In the genomic region with DNA sequence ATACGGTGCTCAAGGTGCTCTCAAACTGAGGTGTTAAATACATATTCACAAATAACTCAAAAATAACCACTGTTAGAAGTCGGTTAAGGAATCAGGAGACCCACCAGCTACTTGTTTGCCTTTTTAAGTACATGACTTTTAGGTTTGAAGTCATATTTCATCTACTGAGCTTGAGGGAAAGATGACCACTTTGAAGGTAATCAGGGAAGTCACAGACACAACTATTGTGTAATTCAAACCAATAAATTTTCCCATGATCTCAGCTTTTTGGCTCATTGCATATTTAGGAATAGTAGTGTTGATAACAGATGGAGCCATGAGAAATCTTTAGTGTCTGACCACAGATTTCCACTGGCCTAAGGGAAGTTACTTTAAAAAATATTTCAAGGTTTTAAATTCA, we compare ENCODE assay signal across 3 cellular contexts.
TF ChIP-seq lines count a peak whose summit lies in the region.

No MANE protein-coding gene starts in this region.

TF ChIP-seq in SK-N-SH, 30 proteins besides CTCF, POLR2A, EP300 and RAD21 (continued from another document):
- TF ChIP-seq, protein P1, sequence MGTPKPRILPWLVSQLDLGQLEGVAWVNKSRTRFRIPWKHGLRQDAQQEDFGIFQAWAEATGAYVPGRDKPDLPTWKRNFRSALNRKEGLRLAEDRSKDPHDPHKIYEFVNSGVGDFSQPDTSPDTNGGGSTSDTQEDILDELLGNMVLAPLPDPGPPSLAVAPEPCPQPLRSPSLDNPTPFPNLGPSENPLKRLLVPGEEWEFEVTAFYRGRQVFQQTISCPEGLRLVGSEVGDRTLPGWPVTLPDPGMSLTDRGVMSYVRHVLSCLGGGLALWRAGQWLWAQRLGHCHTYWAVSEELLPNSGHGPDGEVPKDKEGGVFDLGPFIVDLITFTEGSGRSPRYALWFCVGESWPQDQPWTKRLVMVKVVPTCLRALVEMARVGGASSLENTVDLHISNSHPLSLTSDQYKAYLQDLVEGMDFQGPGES (IDR thresholded peaks at IDR 0.05; ENCODE audit: low read depth, low read length) = no peak
- TF ChIP-seq USF2 (IDR thresholded peaks at IDR 0.05; ENCODE audit: borderline replicate concordance, low read depth, low read length) = no peak
- TF ChIP-seq MEF2A (IDR thresholded peaks at IDR 0.05; ENCODE audit: borderline replicate concordance, low read depth) = no peak
- no peak for TF ChIP-seq EZH2phosphoT487 (IDR thresholded peaks at IDR 0.05; ENCODE audit: borderline replicate concordance, low read depth)
- TF ChIP-seq FOXJ3 (CRISPR knock-in tag; IDR thresholded peaks at IDR 0.05) = no peak
- no peak for TF ChIP-seq MAX (IDR thresholded peaks at IDR 0.05; ENCODE audit: low read depth)
- TF ChIP-seq YY1 (IDR thresholded peaks at IDR 0.05; ENCODE audit: low read depth) = no peak
- no peak for TF ChIP-seq PBX3 (IDR thresholded peaks at IDR 0.05)
- no peak for TF ChIP-seq CHD2 (IDR thresholded peaks at IDR 0.05; ENCODE audit: low read length, partially characterized antibody)
- no peak for TF ChIP-seq FOXM1 (IDR thresholded peaks at IDR 0.05; ENCODE audit: low read depth)
- no peak for TF ChIP-seq SIN3A (IDR thresholded peaks at IDR 0.05; ENCODE audit: borderline replicate concordance, low read depth, low read length)
- no peak for TF ChIP-seq ELF1 (IDR thresholded peaks at IDR 0.05)
- no peak for TF ChIP-seq JUND (IDR thresholded peaks at IDR 0.05)
- TF ChIP-seq RCOR1 (IDR thresholded peaks at IDR 0.05; ENCODE audit: low read length) = no peak
- no peak for TF ChIP-seq RFX5 (IDR thresholded peaks at IDR 0.05; ENCODE audit: low read length)

TF ChIP-seq in SK-N-SH treated with all-trans-retinoic acid at 6 μM for 48 hours, 23 proteins besides CTCF, POLR2A, EP300 and RAD21 (continued from another document):
- TF ChIP-seq, protein P2, sequence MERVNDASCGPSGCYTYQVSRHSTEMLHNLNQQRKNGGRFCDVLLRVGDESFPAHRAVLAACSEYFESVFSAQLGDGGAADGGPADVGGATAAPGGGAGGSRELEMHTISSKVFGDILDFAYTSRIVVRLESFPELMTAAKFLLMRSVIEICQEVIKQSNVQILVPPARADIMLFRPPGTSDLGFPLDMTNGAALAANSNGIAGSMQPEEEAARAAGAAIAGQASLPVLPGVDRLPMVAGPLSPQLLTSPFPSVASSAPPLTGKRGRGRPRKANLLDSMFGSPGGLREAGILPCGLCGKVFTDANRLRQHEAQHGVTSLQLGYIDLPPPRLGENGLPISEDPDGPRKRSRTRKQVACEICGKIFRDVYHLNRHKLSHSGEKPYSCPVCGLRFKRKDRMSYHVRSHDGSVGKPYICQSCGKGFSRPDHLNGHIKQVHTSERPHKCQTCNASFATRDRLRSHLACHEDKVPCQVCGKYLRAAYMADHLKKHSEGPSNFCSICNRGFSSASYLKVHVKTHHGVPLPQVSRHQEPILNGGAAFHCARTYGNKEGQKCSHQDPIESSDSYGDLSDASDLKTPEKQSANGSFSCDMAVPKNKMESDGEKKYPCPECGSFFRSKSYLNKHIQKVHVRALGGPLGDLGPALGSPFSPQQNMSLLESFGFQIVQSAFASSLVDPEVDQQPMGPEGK (CRISPR knock-in tag; IDR thresholded peaks at IDR 0.05; ENCODE audit: borderline replicate concordance) = no peak
- TF ChIP-seq CSDC2 (CRISPR knock-in tag; IDR thresholded peaks at IDR 0.05) (no peak), ZNF565 (CRISPR knock-in tag; conservative IDR thresholded peaks at IDR 0.05; ENCODE audit: low read depth) (no peak), ESRRG (CRISPR knock-in tag; IDR thresholded peaks at IDR 0.05) (no peak), ISL1 (CRISPR knock-in tag; IDR thresholded peaks at IDR 0.05) (no peak), TCF4 (CRISPR knock-in tag; IDR thresholded peaks at IDR 0.05; ENCODE audit: borderline replicate concordance) (no peak), GLIS3 (CRISPR knock-in tag; IDR thresholded peaks at IDR 0.05) (no peak), BACH2 (CRISPR knock-in tag; IDR thresholded peaks at IDR 0.05; ENCODE audit: borderline replicate concordance) (no peak), ZNF70 (CRISPR knock-in tag; IDR thresholded peaks at IDR 0.05) (no peak), RARB (CRISPR knock-in tag; IDR thresholded peaks at IDR 0.05) (no peak), OSR1 (CRISPR knock-in tag; IDR thresholded peaks at IDR 0.05) (no peak), ZFP30 (CRISPR knock-in tag; IDR thresholded peaks at IDR 0.05) (no peak)
- TF ChIP-seq, protein P3, sequence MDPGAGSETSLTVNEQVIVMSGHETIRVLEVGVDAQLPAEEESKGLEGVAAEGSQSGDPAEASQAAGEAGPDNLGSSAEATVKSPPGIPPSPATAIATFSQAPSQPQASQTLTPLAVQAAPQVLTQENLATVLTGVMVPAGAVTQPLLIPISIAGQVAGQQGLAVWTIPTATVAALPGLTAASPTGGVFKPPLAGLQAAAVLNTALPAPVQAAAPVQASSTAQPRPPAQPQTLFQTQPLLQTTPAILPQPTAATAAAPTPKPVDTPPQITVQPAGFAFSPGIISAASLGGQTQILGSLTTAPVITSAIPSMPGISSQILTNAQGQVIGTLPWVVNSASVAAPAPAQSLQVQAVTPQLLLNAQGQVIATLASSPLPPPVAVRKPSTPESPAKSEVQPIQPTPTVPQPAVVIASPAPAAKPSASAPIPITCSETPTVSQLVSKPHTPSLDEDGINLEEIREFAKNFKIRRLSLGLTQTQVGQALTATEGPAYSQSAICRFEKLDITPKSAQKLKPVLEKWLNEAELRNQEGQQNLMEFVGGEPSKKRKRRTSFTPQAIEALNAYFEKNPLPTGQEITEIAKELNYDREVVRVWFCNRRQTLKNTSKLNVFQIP (CRISPR knock-in tag; IDR thresholded peaks at IDR 0.05; ENCODE audit: borderline replicate concordance, low read depth) = no peak
- TF ChIP-seq, protein P4, sequence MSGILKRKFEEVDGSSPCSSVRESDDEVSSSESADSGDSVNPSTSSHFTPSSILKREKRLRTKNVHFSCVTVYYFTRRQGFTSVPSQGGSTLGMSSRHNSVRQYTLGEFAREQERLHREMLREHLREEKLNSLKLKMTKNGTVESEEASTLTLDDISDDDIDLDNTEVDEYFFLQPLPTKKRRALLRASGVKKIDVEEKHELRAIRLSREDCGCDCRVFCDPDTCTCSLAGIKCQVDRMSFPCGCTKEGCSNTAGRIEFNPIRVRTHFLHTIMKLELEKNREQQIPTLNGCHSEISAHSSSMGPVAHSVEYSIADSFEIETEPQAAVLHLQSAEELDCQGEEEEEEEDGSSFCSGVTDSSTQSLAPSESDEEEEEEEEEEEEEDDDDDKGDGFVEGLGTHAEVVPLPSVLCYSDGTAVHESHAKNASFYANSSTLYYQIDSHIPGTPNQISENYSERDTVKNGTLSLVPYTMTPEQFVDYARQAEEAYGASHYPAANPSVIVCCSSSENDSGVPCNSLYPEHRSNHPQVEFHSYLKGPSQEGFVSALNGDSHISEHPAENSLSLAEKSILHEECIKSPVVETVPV (CRISPR knock-in tag; IDR thresholded peaks at IDR 0.05) = no peak

TF ChIP-seq in HCT116, 20 proteins besides CTCF, POLR2A, EP300 and RAD21 (continued from another document):
- TF ChIP-seq ZBTB33 (IDR thresholded peaks at IDR 0.05; ENCODE audit: extremely low read depth, insufficient replicate concordance, low read length) (no peak), YY1 (IDR thresholded peaks at IDR 0.05; ENCODE audit: extremely low read depth, insufficient replicate concordance, low read depth, low read length) (no peak), EZH2 (IDR thresholded peaks at IDR 0.05) (no peak), CEBPB (IDR thresholded peaks at IDR 0.05; ENCODE audit: low read depth) (no peak), POLR2AphosphoS5 (IDR thresholded peaks at IDR 0.05; ENCODE audit: low read depth, low read length) (no peak), ELF1 (IDR thresholded peaks at IDR 0.05; ENCODE audit: borderline replicate concordance, low read depth) (no peak)
